8 cellular contexts compared by ENCODE assay signal in genomic region chr2:191566347-191566746, GRCh38.
DNase-seq lines count a peak whose midpoint lies in the region; ATAC-seq and TF ChIP-seq lines count a peak whose summit lies in the region.

No MANE protein-coding gene starts in this region.

- H3K4me1 ChIP-seq in IMR-90 (ENCODE audit: control insufficient read depth, insufficient read depth, low read length) (no peaks in the 10 kb centered on the region), prostate gland (replicated peaks) (no peaks in the 10 kb centered on the region)

- no peak overlapping the region for H3K14ac ChIP-seq in IMR-90 (replicated peaks; ENCODE audit: low read depth, low read length)

- no peak overlapping the region for H2BK5ac ChIP-seq in IMR-90 (ENCODE audit: low read depth, low read length, poor library complexity, severe bottlenecking)

- H3K36me3 ChIP-seq in IMR-90 (ENCODE audit: control insufficient read depth, insufficient read depth, low read length) (no peaks in the 10 kb centered on the region), prostate gland (no peaks in the 10 kb centered on the region)

- no peak overlapping the region for H2BK20ac ChIP-seq in IMR-90 (ENCODE audit: low read depth, low read length)

- dilution Hi-C loops in IMR-90 (cut with HindIII; ENCODE audit: low sequenced_read_pairs, unreplicated experiment): no loop called here

- H3K18ac ChIP-seq in IMR-90 (ENCODE audit: low read depth, low read length): no peak overlapping the region

- H3K79me1 ChIP-seq in IMR-90 (ENCODE audit: low read depth in 1 of 2, low read length in 2 of 2): no peaks in the 10 kb centered on the region; a peak in 1 of 4 replicates

- peak overlapping the region; percentile 57 for H2BK120ac ChIP-seq in IMR-90 (ENCODE audit: low read depth, low read length)

- in situ Hi-C loops in IMR-90 (cut with MboI; ENCODE audit: low sequenced_read_pairs): loop anchor here (5.0 to 10.0 kb wide), 2 partner anchors 248 to 591 kb away; no protein-coding TSS in a partner anchor

- no peak overlapping the region for H3K23ac ChIP-seq in IMR-90 (ENCODE audit: low read depth, low read length)

- H3K9ac ChIP-seq in IMR-90 (ENCODE audit: low read depth, low read length): no peak overlapping the region

- ATAC-seq in GM21423 (IDR thresholded peaks at IDR 0.05; ENCODE audit: unreplicated experiment) (peak; percentile 54), IMR-90 (ENCODE audit: low read depth) (peak; percentile 77), HG02763 (IDR thresholded peaks at IDR 0.05; ENCODE audit: unreplicated experiment) (no peak)

- no peaks in the 10 kb centered on the region for H3K9me1 ChIP-seq in IMR-90 (ENCODE audit: insufficient read depth, low read length)

- H4K5ac ChIP-seq in IMR-90 (ENCODE audit: low read depth, low read length): no peak overlapping the region

- H3K4ac ChIP-seq in IMR-90 (ENCODE audit: low read depth, low read length): 0 out of 2 replicates have a peak overlapping the region, but pooled peaks have one; percentile 46

- peak; percentile 61 for DNase-seq in DMS53 treated with DMSO at 0.1 percent for 48 hours (lab: John Stamatoyannopoulos, UW; ENCODE audit: unreplicated experiment)
- peak; percentile 59 for DNase-seq in IMR-90
- DNase-seq in RPMI7951 (ENCODE audit: low read depth): peak; percentile 66
- DNase-seq in activated T-helper 1 cell treated with anti-CD3 and anti-CD28 coated beads, Interleukin-2, amount 50 U/mL, for 16 hours (ENCODE audit: low read depth in 1 of 2, low spot score in 1 of 2): peak; percentile 30 to 31
- DNase-seq in foreskin melanocyte: peak; percentile 57
- peak; percentile 29 for DNase-seq in prostate gland (ENCODE audit: low spot score)

- H4K91ac ChIP-seq in IMR-90 (ENCODE audit: insufficient read depth, low read depth, low read length): peak overlapping the region; percentile 21; the same call in 1 of the 2 replicates

- peak overlapping the region in 1 of 2 experiments; percentile 37; a peak in 1 of 4 replicates for H4K8ac ChIP-seq in IMR-90 (ENCODE audit: low read depth in 2 of 2, low read length in 2 of 2)

- whole genome bisulfite sequencing in IMR-90 (ENCODE audit: extremely low coverage in 2 of 2, insufficient read length in 1 of 2), 2 experiments: no CpG with 5 or more reads among the region's 8 CpGs
- WGBS in prostate gland: 68% methylated on average over 8 of the region's 8 CpGs

- no peak overlapping the region for H3K4me2 ChIP-seq in IMR-90 (ENCODE audit: low read depth, low read length)

- no peak overlapping the region for H2AK5ac ChIP-seq in IMR-90 (ENCODE audit: low read depth, low read length)

- H3K9me3 ChIP-seq in IMR-90 (ENCODE audit: control insufficient read depth, insufficient read depth, low read length) (no peaks in the 10 kb centered on the region), prostate gland (no peaks in the 10 kb centered on the region)

- BruUV-seq in IMR-90 (replicated peaks; lab: Mats Ljungman, UMichigan): no TSS peak

- no peaks in the 10 kb centered on the region for H4K20me1 ChIP-seq in IMR-90 (ENCODE audit: insufficient read depth, low read length)

- CTCF ChIA-PET in IMR-90 (lab: Yijun Ruan, JAX): interaction anchor here (0.6 to 2.1 kb wide), 5 partner anchors 72 to 402 kb away, joined by 3 to 10 read pairs (median 3); no protein-coding TSS in a partner anchor

- POLR2A ChIA-PET in IMR-90 (lab: Charles Lee; ENCODE audit: unreplicated experiment): interaction anchor here (1.0 to 1.3 kb wide), 3 partner anchors 72 to 113 kb away, joined by 3 to 6 read pairs (median 5); partner anchors contain the start of gene NABP1

- H3K4me3 ChIP-seq in IMR-90 (ENCODE audit: insufficient read depth, low read depth, low read length) (no peak overlapping the region), prostate gland (no peak overlapping the region)

- intact Hi-C loops in IMR-90 (cut with micrococcal nuclease): loop anchor here (1.0 to 5.0 kb wide), 4 partner anchors 125 to 720 kb away; no protein-coding TSS in a partner anchor
- intact Hi-C loops in prostate gland (cut with DNase I): loop anchor here (2.0 to 10.0 kb wide), 2 partner anchors 122 to 598 kb away; no protein-coding TSS in a partner anchor

- no peak overlapping the region for H3K27ac ChIP-seq in IMR-90 (ENCODE audit: insufficient read depth, low read length)
- H3K27ac ChIP-seq in prostate gland: no peak overlapping the region

- TF ChIP-seq POLR2A in IMR-90 (IDR thresholded peaks at IDR 0.05; ENCODE audit: low read depth, low read length) (no peak), prostate gland (IDR thresholded peaks at IDR 0.05) (no peak)

- H2AK9ac ChIP-seq in IMR-90 (replicated peaks; ENCODE audit: low read depth, low read length, poor library complexity): no peak overlapping the region

- no peak overlapping the region for H2AFZ ChIP-seq in IMR-90 (replicated peaks; ENCODE audit: low read length, poor library complexity)

- TF ChIP-seq RAD21 in IMR-90 (IDR thresholded peaks at IDR 0.05; ENCODE audit: low read length): peak; percentile 84

- H3K56ac ChIP-seq in IMR-90 (ENCODE audit: extremely low read depth, insufficient read depth, low read length): no peak overlapping the region

- TF ChIP-seq CTCF in IMR-90 (conservative IDR thresholded peaks at IDR 0.05; ENCODE audit: low read depth, low read length) (peak; percentile 76), prostate gland (IDR thresholded peaks at IDR 0.05) (peak in 3 of 4 experiments; percentile 44 to 61 (median 56))

- peak overlapping the region; percentile 35; the same call in 1 of the 3 replicates for H2BK15ac ChIP-seq in IMR-90 (ENCODE audit: low read depth, low read length)

- H3K27me3 ChIP-seq in IMR-90 (ENCODE audit: control insufficient read depth, insufficient read depth, low read length): peaks cover 2% of the 10 kb centered on the region
- H3K27me3 ChIP-seq in prostate gland (replicated peaks; ENCODE audit: insufficient read depth): no peaks in the 10 kb centered on the region

TF ChIP-seq in IMR-90, 13 proteins besides CTCF, POLR2A, EP300 and RAD21:
- TF ChIP-seq RCOR1 (IDR thresholded peaks at IDR 0.05; ENCODE audit: insufficient replicate concordance, low read length) (no peak), SMC3 (IDR thresholded peaks at IDR 0.05; ENCODE audit: low read depth, low read length) (peak; percentile 82)
